In the genomic region with DNA sequence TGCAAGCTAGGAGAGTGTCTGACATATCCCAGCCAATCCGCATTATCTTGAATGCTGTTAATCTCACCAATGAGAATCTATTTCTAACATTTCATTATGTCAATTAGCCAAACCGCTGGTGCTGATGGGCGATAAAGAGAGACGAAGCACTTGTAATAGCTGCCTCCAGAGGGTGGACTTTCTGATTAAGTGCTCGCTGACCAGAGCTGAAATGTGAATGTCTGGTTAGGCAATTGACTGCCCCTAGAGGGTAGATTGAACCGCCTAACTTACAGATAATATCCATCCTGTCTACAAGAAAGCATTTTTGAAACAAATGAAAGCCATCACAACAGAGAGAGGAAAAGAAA, we compare ENCODE assay signal across 1 cellular context.
TF ChIP-seq lines count a peak whose summit lies in the region.

No MANE protein-coding gene starts in this region.

TF ChIP-seq in GM12878, 131 proteins besides CTCF, POLR2A, EP300 and RAD21:
- TF ChIP-seq NBN (IDR thresholded peaks at IDR 0.05), result no peak
- no peak for TF ChIP-seq YBX1 (IDR thresholded peaks at IDR 0.05)
- no peak for TF ChIP-seq TCF7 (IDR thresholded peaks at IDR 0.05; ENCODE audit: borderline replicate concordance)
- TF ChIP-seq ESRRA (IDR thresholded peaks at IDR 0.05; ENCODE audit: low read length), result no peak
- TF ChIP-seq ZBED1 (IDR thresholded peaks at IDR 0.05; ENCODE audit: borderline replicate concordance), result no peak
- no peak for TF ChIP-seq SREBF1 (IDR thresholded peaks at IDR 0.05; ENCODE audit: low read length)
- no peak for TF ChIP-seq TBL1XR1 (IDR thresholded peaks at IDR 0.05; ENCODE audit: low read depth, low read length)
- 0 out of 2 replicates have a peak, but pooled peaks have one; percentile 33 for TF ChIP-seq SMARCA5 (IDR thresholded peaks at IDR 0.05)
TF ChIP-seq in GM12878: peak in this region for 1.
